ENCODE assay signal across 7 cellular contexts in genomic region chr9:91037511-91038482, GRCh38.
DNase-seq lines count a peak whose midpoint lies in the region; ATAC-seq and TF ChIP-seq lines count a peak whose summit lies in the region.

No MANE protein-coding gene starts in this region.

- ATAC-seq in WTC11 (no peak), HG03457 (IDR thresholded peaks at IDR 0.05; ENCODE audit: unreplicated experiment) (no peak)

- H3K36me3 Mint-ChIP-seq in WTC11 (no peaks in the 10 kb centered on the region), glutamatergic neuron (ENCODE audit: unreplicated experiment) (no peaks in the 10 kb centered on the region)

- peaks cover 33% of the 10 kb centered on the region for H3K4me1 Mint-ChIP-seq in WTC11
- H3K4me1 Mint-ChIP-seq in glutamatergic neuron (ENCODE audit: low read depth, unreplicated experiment): peaks cover 20% of the 10 kb centered on the region

- H3K4me1 ChIP-seq in A673 (ENCODE audit: insufficient read depth, low read length, poor library complexity, severe bottlenecking): no peaks in the 10 kb centered on the region

- H3K4me3 Mint-ChIP-seq in WTC11: no peak overlapping the region
- peak overlapping the region; percentile 12 for H3K4me3 Mint-ChIP-seq in glutamatergic neuron (ENCODE audit: unreplicated experiment)

- POLR2A ChIA-PET in WTC11 (lab: Charles Lee): no interaction called here
- POLR2A ChIA-PET in A673 (lab: Charles Lee; ENCODE audit: low non-redundant PET): no interaction called here

- no peak for TF ChIP-seq CTCF in WTC11 (IDR thresholded peaks at IDR 0.05)
- TF ChIP-seq CTCF in glutamatergic neuron (IDR thresholded peaks at IDR 0.05; ENCODE audit: partially characterized antibody, unreplicated experiment): no peak
- no peak for TF ChIP-seq CTCF in A673 (conservative IDR thresholded peaks at IDR 0.05; ENCODE audit: low read depth, low read length)

- DNase-seq in HS-5 (ENCODE audit: low read depth) (peak; percentile 46), WTC11 (ENCODE audit: low spot score) (no peak), glutamatergic neuron (no peak), retina (peak; percentile 22), iPS-NIHi7 (ENCODE audit: extremely low spot score) (no peak), A673 (ENCODE audit: low spot score) (no peak)

- H3K9me3 ChIP-seq in A673 (ENCODE audit: low read depth, low read length, poor library complexity, severe bottlenecking): no peaks in the 10 kb centered on the region

- no peaks in the 10 kb centered on the region for H3K36me3 ChIP-seq in A673 (ENCODE audit: insufficient read depth, low read length, poor library complexity, severe bottlenecking)

- H3K27me3 ChIP-seq in A673 (replicated peaks; ENCODE audit: insufficient read depth, low read depth, low read length, poor library complexity): no peaks in the 10 kb centered on the region

- no peak overlapping the region for H3K4me3 ChIP-seq in A673 (ENCODE audit: low read depth, low read length, poor library complexity, severe bottlenecking)

- H3K27ac Mint-ChIP-seq in WTC11 (no peak overlapping the region), glutamatergic neuron (ENCODE audit: unreplicated experiment) (peak overlapping the region; percentile 33)

- CTCF ChIA-PET in WTC11 (lab: Charles Lee) (interaction anchor here (0.6 to 1.9 kb wide), 14 partner anchors 33 to 924 kb away, joined by 3 to 14 read pairs (median 4); partner anchors contain the start of gene NFIL3), A673 (lab: Charles Lee) (interaction anchor here (0.8 kb wide), 1 partner anchor 388 kb away, joined by 3 read pairs; no protein-coding TSS in a partner anchor)

- intact Hi-C loops in A673 (cut with micrococcal nuclease; ENCODE audit: unreplicated experiment): loop anchor here (1.0 to 10.0 kb wide), 2 partner anchors 389 to 647 kb away; no protein-coding TSS in a partner anchor

- no peaks in the 10 kb centered on the region for H3K27me3 Mint-ChIP-seq in WTC11 (ENCODE audit: low read depth)
- H3K27me3 Mint-ChIP-seq in glutamatergic neuron (ENCODE audit: unreplicated experiment): peaks cover 5% of the 10 kb centered on the region

- no peak overlapping the region for H3K27ac ChIP-seq in A673 (ENCODE audit: low read depth, low read length, poor library complexity, severe bottlenecking)

- BruUV-seq in A673 (replicated peaks; lab: Mats Ljungman, UMichigan): no TSS peak

- H3K9me3 Mint-ChIP-seq in WTC11: no peaks in the 10 kb centered on the region
- H3K9me3 Mint-ChIP-seq in glutamatergic neuron (ENCODE audit: unreplicated experiment): peaks cover 2% of the 10 kb centered on the region

TF ChIP-seq in WTC11, 78 proteins besides CTCF, POLR2A, EP300 and RAD21:
- TF ChIP-seq ZNF512 (CRISPR knock-in tag; IDR thresholded peaks at IDR 0.05; ENCODE audit: borderline replicate concordance) (no peak), ZNF396 (CRISPR knock-in tag; IDR thresholded peaks at IDR 0.05; ENCODE audit: borderline replicate concordance) (no peak), ZNF219 (CRISPR knock-in tag; IDR thresholded peaks at IDR 0.05; ENCODE audit: borderline replicate concordance) (0 out of 2 replicates have a peak, but pooled peaks have one; percentile 20), JAZF1 (CRISPR knock-in tag; IDR thresholded peaks at IDR 0.05) (no peak), MAX (CRISPR knock-in tag; IDR thresholded peaks at IDR 0.05) (no peak), GABPB1 (CRISPR knock-in tag; IDR thresholded peaks at IDR 0.05) (peak; percentile 40; the same call in 1 of the 2 replicates), ERG (CRISPR knock-in tag; IDR thresholded peaks at IDR 0.05) (no peak)

Comparison
In these comparisons a context has a peak if more than half of its experiments do, and no peak if none do; other contexts are left out.
1. DNase-seq: peak in HS-5 (single experiment) and retina (single experiment); none in WTC11 (single experiment), glutamatergic neuron (single experiment), iPS-NIHi7 (single experiment) and A673 (single experiment).